Comparison of ENCODE assay signal across 1 cellular context in the genomic region with DNA sequence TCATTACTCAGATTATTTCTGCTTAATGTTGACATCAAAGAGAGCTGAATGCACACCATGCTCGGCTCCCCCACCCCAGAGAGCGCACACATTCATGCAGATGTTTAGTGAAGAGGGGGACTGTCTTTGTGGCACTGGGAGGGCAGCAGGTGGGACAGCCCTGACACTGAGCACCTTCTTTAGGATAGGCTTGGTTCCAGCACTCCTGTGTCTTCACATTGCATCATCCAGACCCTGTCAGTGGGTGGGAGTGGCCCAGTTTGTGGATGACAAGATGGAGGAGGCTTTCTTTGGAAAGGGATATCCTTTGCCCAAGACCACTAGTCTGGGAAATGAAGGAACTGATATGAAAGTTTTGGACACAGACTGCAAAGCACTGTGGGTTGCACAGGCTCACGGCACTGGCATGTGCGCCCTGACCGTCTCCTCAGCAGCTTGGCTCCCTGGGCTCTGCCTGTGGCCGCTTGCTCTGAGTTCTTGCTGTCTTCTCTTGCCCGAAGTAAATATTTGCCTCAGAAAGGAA.
TF ChIP-seq lines count a peak whose summit lies in the region.

No MANE protein-coding gene starts in this region.

TF ChIP-seq in K562, 482 proteins besides CTCF, POLR2A, EP300 and RAD21 (continued from another document and continues in another):
- TF ChIP-seq, protein P1, sequence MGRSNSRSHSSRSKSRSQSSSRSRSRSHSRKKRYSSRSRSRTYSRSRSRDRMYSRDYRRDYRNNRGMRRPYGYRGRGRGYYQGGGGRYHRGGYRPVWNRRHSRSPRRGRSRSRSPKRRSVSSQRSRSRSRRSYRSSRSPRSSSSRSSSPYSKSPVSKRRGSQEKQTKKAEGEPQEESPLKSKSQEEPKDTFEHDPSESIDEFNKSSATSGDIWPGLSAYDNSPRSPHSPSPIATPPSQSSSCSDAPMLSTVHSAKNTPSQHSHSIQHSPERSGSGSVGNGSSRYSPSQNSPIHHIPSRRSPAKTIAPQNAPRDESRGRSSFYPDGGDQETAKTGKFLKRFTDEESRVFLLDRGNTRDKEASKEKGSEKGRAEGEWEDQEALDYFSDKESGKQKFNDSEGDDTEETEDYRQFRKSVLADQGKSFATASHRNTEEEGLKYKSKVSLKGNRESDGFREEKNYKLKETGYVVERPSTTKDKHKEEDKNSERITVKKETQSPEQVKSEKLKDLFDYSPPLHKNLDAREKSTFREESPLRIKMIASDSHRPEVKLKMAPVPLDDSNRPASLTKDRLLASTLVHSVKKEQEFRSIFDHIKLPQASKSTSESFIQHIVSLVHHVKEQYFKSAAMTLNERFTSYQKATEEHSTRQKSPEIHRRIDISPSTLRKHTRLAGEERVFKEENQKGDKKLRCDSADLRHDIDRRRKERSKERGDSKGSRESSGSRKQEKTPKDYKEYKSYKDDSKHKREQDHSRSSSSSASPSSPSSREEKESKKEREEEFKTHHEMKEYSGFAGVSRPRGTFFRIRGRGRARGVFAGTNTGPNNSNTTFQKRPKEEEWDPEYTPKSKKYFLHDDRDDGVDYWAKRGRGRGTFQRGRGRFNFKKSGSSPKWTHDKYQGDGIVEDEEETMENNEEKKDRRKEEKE (IDR thresholded peaks at IDR 0.05; ENCODE audit: borderline replicate concordance in 1 of 2, control insufficient read depth in 1 of 2, low read depth in 2 of 2, low read length in 1 of 2), result no peak
- no peak for TF ChIP-seq PHF20 (IDR thresholded peaks at IDR 0.05; ENCODE audit: partially characterized antibody)
- no peak for TF ChIP-seq STAT5B (CRISPR knock-in tag; IDR thresholded peaks at IDR 0.05)
- no peak for TF ChIP-seq ZNF830 (CRISPR knock-in tag; IDR thresholded peaks at IDR 0.05)
- TF ChIP-seq, protein P2, sequence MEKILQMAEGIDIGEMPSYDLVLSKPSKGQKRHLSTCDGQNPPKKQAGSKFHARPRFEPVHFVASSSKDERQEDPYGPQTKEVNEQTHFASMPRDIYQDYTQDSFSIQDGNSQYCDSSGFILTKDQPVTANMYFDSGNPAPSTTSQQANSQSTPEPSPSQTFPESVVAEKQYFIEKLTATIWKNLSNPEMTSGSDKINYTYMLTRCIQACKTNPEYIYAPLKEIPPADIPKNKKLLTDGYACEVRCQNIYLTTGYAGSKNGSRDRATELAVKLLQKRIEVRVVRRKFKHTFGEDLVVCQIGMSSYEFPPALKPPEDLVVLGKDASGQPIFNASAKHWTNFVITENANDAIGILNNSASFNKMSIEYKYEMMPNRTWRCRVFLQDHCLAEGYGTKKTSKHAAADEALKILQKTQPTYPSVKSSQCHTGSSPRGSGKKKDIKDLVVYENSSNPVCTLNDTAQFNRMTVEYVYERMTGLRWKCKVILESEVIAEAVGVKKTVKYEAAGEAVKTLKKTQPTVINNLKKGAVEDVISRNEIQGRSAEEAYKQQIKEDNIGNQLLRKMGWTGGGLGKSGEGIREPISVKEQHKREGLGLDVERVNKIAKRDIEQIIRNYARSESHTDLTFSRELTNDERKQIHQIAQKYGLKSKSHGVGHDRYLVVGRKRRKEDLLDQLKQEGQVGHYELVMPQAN (IDR thresholded peaks at IDR 0.05; ENCODE audit: borderline replicate concordance), result no peak
- no peak for TF ChIP-seq NCOR1 (IDR thresholded peaks at IDR 0.05)
- TF ChIP-seq RHOXF2B (CRISPR knock-in tag; conservative IDR thresholded peaks at IDR 0.05), result no peak
- TF ChIP-seq HDAC8 (tag; IDR thresholded peaks at IDR 0.05), result peak; percentile 60; the same call in 1 of the 2 replicates
- no peak for TF ChIP-seq ZKSCAN1 (IDR thresholded peaks at IDR 0.05; ENCODE audit: low read depth, low read length)
- no peak for TF ChIP-seq SMAD3 (CRISPR knock-in tag; conservative IDR thresholded peaks at IDR 0.05)
- TF ChIP-seq BACH1 (tag; IDR thresholded peaks at IDR 0.05), result peak; percentile 57
- no peak for TF ChIP-seq HDGF (IDR thresholded peaks at IDR 0.05)
- no peak for TF ChIP-seq MAZ (CRISPR knock-in tag; conservative IDR thresholded peaks at IDR 0.05 in 1 of 2, IDR thresholded peaks at IDR 0.05 in 1 of 2)
- no peak for TF ChIP-seq RAD51 (IDR thresholded peaks at IDR 0.05; ENCODE audit: borderline replicate concordance, low read depth)
- TF ChIP-seq HMGN3 (IDR thresholded peaks at IDR 0.05; ENCODE audit: borderline replicate concordance, extremely low read depth, insufficient read length, low read depth, low read length), result no peak
- TF ChIP-seq CBX8 (IDR thresholded peaks at IDR 0.05; ENCODE audit: borderline replicate concordance, extremely low read depth, low read depth, low read length, poor library complexity, severe bottlenecking), result no peak
- TF ChIP-seq ETS2 (tag; IDR thresholded peaks at IDR 0.05; ENCODE audit: borderline replicate concordance, poor library complexity, severe bottlenecking), result no peak
- TF ChIP-seq SAFB (IDR thresholded peaks at IDR 0.05; ENCODE audit: borderline replicate concordance, low read depth, low read length), result no peak
- 0 out of 2 replicates have a peak, but pooled peaks have one; percentile 64 for TF ChIP-seq ZSCAN32 (CRISPR knock-in tag; IDR thresholded peaks at IDR 0.05)
- no peak for TF ChIP-seq KAT7 (CRISPR knock-in tag; IDR thresholded peaks at IDR 0.05; ENCODE audit: borderline replicate concordance)
- no peak for TF ChIP-seq FOXK1 (CRISPR knock-in tag; IDR thresholded peaks at IDR 0.05; ENCODE audit: borderline replicate concordance)
- TF ChIP-seq TBP (optimal IDR thresholded peaks at IDR 0.05; ENCODE audit: low read depth, low read length), result no peak
- no peak for TF ChIP-seq SP1 (CRISPR knock-in tag; IDR thresholded peaks at IDR 0.05)
- TF ChIP-seq, protein P3, sequence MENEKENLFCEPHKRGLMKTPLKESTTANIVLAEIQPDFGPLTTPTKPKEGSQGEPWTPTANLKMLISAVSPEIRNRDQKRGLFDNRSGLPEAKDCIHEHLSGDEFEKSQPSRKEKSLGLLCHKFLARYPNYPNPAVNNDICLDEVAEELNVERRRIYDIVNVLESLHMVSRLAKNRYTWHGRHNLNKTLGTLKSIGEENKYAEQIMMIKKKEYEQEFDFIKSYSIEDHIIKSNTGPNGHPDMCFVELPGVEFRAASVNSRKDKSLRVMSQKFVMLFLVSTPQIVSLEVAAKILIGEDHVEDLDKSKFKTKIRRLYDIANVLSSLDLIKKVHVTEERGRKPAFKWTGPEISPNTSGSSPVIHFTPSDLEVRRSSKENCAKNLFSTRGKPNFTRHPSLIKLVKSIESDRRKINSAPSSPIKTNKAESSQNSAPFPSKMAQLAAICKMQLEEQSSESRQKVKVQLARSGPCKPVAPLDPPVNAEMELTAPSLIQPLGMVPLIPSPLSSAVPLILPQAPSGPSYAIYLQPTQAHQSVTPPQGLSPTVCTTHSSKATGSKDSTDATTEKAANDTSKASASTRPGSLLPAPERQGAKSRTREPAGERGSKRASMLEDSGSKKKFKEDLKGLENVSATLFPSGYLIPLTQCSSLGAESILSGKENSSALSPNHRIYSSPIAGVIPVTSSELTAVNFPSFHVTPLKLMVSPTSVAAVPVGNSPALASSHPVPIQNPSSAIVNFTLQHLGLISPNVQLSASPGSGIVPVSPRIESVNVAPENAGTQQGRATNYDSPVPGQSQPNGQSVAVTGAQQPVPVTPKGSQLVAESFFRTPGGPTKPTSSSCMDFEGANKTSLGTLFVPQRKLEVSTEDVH (IDR thresholded peaks at IDR 0.05; ENCODE audit: low read depth, partially characterized antibody), result no peak
- TF ChIP-seq POLR2H (tag; IDR thresholded peaks at IDR 0.05; ENCODE audit: low read depth), result 0 out of 2 replicates have a peak, but pooled peaks have one; percentile 20
- TF ChIP-seq, protein P4, sequence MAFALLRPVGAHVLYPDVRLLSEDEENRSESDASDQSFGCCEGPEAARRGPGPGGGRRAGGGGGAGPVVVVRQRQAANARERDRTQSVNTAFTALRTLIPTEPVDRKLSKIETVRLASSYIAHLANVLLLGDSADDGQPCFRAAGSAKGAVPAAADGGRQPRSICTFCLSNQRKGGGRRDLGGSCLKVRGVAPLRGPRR (CRISPR knock-in tag; IDR thresholded peaks at IDR 0.05), result 0 out of 2 replicates have a peak, but pooled peaks have one; percentile 30
- no peak for TF ChIP-seq MED1 (CRISPR knock-in tag; IDR thresholded peaks at IDR 0.05; ENCODE audit: borderline replicate concordance)
- TF ChIP-seq, protein P5, sequence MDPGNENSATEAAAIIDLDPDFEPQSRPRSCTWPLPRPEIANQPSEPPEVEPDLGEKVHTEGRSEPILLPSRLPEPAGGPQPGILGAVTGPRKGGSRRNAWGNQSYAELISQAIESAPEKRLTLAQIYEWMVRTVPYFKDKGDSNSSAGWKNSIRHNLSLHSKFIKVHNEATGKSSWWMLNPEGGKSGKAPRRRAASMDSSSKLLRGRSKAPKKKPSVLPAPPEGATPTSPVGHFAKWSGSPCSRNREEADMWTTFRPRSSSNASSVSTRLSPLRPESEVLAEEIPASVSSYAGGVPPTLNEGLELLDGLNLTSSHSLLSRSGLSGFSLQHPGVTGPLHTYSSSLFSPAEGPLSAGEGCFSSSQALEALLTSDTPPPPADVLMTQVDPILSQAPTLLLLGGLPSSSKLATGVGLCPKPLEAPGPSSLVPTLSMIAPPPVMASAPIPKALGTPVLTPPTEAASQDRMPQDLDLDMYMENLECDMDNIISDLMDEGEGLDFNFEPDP (CRISPR knock-in tag; IDR thresholded peaks at IDR 0.05), result no peak
- TF ChIP-seq CBFA2T2 (conservative IDR thresholded peaks at IDR 0.05), result no peak
- TF ChIP-seq SRF (CRISPR knock-in tag; IDR thresholded peaks at IDR 0.05), result no peak
- peak; percentile 94 for TF ChIP-seq SMAD4 (CRISPR knock-in tag; conservative IDR thresholded peaks at IDR 0.05)
- TF ChIP-seq, protein P6, sequence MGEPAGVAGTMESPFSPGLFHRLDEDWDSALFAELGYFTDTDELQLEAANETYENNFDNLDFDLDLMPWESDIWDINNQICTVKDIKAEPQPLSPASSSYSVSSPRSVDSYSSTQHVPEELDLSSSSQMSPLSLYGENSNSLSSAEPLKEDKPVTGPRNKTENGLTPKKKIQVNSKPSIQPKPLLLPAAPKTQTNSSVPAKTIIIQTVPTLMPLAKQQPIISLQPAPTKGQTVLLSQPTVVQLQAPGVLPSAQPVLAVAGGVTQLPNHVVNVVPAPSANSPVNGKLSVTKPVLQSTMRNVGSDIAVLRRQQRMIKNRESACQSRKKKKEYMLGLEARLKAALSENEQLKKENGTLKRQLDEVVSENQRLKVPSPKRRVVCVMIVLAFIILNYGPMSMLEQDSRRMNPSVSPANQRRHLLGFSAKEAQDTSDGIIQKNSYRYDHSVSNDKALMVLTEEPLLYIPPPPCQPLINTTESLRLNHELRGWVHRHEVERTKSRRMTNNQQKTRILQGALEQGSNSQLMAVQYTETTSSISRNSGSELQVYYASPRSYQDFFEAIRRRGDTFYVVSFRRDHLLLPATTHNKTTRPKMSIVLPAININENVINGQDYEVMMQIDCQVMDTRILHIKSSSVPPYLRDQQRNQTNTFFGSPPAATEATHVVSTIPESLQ (CRISPR knock-in tag; IDR thresholded peaks at IDR 0.05), result no peak
- TF ChIP-seq ZNF79 (CRISPR knock-in tag; IDR thresholded peaks at IDR 0.05; ENCODE audit: low read depth), result no peak
- TF ChIP-seq BMI1 (IDR thresholded peaks at IDR 0.05; ENCODE audit: low read length), result no peak
- no peak for TF ChIP-seq DACH1 (IDR thresholded peaks at IDR 0.05; ENCODE audit: partially characterized antibody)
- TF ChIP-seq POLR2B (IDR thresholded peaks at IDR 0.05; ENCODE audit: low read depth, partially characterized antibody), result no peak
- no peak for TF ChIP-seq SOX6 (IDR thresholded peaks at IDR 0.05)
- no peak for TF ChIP-seq ETV5 (CRISPR knock-in tag; IDR thresholded peaks at IDR 0.05; ENCODE audit: low read depth)
- TF ChIP-seq CHCHD3 (CRISPR knock-in tag; IDR thresholded peaks at IDR 0.05), result no peak
- TF ChIP-seq NFIC (IDR thresholded peaks at IDR 0.05), result no peak
- no peak for TF ChIP-seq EZH2 (IDR thresholded peaks at IDR 0.05; ENCODE audit: borderline replicate concordance, low read depth, low read length)
- TF ChIP-seq ZNF77 (CRISPR knock-in tag; IDR thresholded peaks at IDR 0.05), result no peak
- TF ChIP-seq CREBBP (IDR thresholded peaks at IDR 0.05; ENCODE audit: low read depth, low read length), result no peak
- no peak for TF ChIP-seq ZNF583 (CRISPR knock-in tag; IDR thresholded peaks at IDR 0.05)
- no peak for TF ChIP-seq CHD2 (IDR thresholded peaks at IDR 0.05; ENCODE audit: low read depth, low read length)
- TF ChIP-seq FOXP1 (CRISPR knock-in tag; IDR thresholded peaks at IDR 0.05), result no peak
- peak; percentile 97 for TF ChIP-seq CEBPG (CRISPR knock-in tag; IDR thresholded peaks at IDR 0.05)
- peak; percentile 61 to 96 for TF ChIP-seq CEBPG (tag; conservative IDR thresholded peaks at IDR 0.05 in 1 of 2, IDR thresholded peaks at IDR 0.05 in 1 of 2)
- TF ChIP-seq SUPT5H (IDR thresholded peaks at IDR 0.05), result no peak
- TF ChIP-seq, protein P7, sequence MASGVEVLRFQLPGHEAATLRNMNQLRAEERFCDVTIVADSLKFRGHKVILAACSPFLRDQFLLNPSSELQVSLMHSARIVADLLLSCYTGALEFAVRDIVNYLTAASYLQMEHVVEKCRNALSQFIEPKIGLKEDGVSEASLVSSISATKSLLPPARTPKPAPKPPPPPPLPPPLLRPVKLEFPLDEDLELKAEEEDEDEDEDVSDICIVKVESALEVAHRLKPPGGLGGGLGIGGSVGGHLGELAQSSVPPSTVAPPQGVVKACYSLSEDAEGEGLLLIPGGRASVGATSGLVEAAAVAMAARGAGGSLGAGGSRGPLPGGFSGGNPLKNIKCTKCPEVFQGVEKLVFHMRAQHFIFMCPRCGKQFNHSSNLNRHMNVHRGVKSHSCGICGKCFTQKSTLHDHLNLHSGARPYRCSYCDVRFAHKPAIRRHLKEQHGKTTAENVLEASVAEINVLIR (CRISPR knock-in tag; IDR thresholded peaks at IDR 0.05), result no peak
- no peak for TF ChIP-seq SMARCE1 (IDR thresholded peaks at IDR 0.05)
- no peak for TF ChIP-seq HMG20A (CRISPR knock-in tag; conservative IDR thresholded peaks at IDR 0.05)
- TF ChIP-seq ZNF239 (CRISPR knock-in tag; IDR thresholded peaks at IDR 0.05), result no peak
- TF ChIP-seq RFX5 (IDR thresholded peaks at IDR 0.05; ENCODE audit: low read depth, low read length), result no peak
- TF ChIP-seq RBFOX2 (IDR thresholded peaks at IDR 0.05; ENCODE audit: low read depth, low read length), result peak; percentile 51
- TF ChIP-seq ZNF146 (CRISPR knock-in tag; IDR thresholded peaks at IDR 0.05; ENCODE audit: unreplicated experiment), result no peak
- TF ChIP-seq FOXA3 (CRISPR knock-in tag; conservative IDR thresholded peaks at IDR 0.05 in 1 of 2, IDR thresholded peaks at IDR 0.05 in 1 of 2), result no peak
- TF ChIP-seq FOXA1 (IDR thresholded peaks at IDR 0.05; ENCODE audit: borderline replicate concordance), result no peak
- no peak for TF ChIP-seq GTF2F1 (IDR thresholded peaks at IDR 0.05; ENCODE audit: low read depth, low read length)
- TF ChIP-seq, protein P8, sequence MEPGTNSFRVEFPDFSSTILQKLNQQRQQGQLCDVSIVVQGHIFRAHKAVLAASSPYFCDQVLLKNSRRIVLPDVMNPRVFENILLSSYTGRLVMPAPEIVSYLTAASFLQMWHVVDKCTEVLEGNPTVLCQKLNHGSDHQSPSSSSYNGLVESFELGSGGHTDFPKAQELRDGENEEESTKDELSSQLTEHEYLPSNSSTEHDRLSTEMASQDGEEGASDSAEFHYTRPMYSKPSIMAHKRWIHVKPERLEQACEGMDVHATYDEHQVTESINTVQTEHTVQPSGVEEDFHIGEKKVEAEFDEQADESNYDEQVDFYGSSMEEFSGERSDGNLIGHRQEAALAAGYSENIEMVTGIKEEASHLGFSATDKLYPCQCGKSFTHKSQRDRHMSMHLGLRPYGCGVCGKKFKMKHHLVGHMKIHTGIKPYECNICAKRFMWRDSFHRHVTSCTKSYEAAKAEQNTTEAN (CRISPR knock-in tag; IDR thresholded peaks at IDR 0.05), result no peak
- TF ChIP-seq DMBX1 (CRISPR knock-in tag; IDR thresholded peaks at IDR 0.05; ENCODE audit: borderline replicate concordance), result peak; percentile 93; the same call in 1 of the 2 replicates
- no peak for TF ChIP-seq CREB1 (IDR thresholded peaks at IDR 0.05)
- TF ChIP-seq CREB1 (CRISPR knock-in tag; IDR thresholded peaks at IDR 0.05), result no peak
